ENCODE assay signal across 17 cellular contexts in the genomic region with DNA sequence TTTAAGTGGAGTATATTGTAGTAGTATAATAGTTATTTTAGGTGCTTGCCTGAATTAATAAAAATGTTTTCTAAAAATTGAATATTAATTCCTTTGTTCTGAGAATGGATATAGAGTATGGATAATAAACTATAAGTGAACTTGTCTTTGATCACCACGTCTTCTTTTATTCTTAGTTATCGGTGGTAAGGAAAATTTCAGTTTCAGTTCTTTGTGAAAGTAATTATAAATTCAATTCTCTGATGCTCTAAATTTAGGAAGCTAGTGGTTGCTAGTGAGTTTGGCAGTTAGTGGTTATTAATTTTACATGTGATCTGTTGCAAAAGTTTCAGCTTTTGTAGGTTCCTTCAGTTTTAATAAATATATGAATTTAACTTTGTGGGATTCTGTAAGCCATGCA. TPM values are rescaled to one million over a fixed set of nuclear protein-coding genes. Genes with fewer than 3 reads are reported as not detected.
A peak's percentile ranks its signal among the peaks of the same experiment; 100 is the strongest.
DNase-seq lines count a peak whose midpoint lies in the region; ATAC-seq and TF ChIP-seq lines count a peak whose summit lies in the region.
"Had no signal": no experiment of that assay in that cellular context is flagged by ENCODE, and none has a peak within 500 bp of the region (broad histone marks: within the 10 kb centered on the region; RNA-seq: fewer than 3 reads in every experiment).

No MANE protein-coding gene starts in this region.

- H3K4me3 ChIP-seq in left lung: no peak overlapping the region
- no peak overlapping the region for H3K4me3 ChIP-seq in GM23248
- H3K4me3 ChIP-seq: adrenal gland, mucosa of descending colon, psoas muscle had no signal

- H3K9me2 ChIP-seq in GM23248 (ENCODE audit: insufficient read depth): no peaks in the 10 kb centered on the region

- TF ChIP-seq CTCF in left lung (IDR thresholded peaks at IDR 0.05): no peak

- no peak overlapping the region for H2AFZ ChIP-seq in GM23248

- H3K27ac Mint-ChIP-seq in effector memory CD8-positive, alpha-beta T cell: peak overlapping the region in 1 of 2 donors; percentile 66
- H3K27ac Mint-ChIP-seq: dendritic cell treated with granulocyte-macrophage colony-stimulating factor and Interleukin-4, amounts not matched to agents 40 ng/mL and 50 ng/mL, for 4 days; T-helper 1 cell treated with Interleukin-12 subunit alpha and Interleukin-12 subunit beta and Interleukin-4 antibody, amounts not matched to agents 30 μg/mL and 1 μg/mL, for 36 hours had no signal

- H3K27me3 ChIP-seq in left lung (no peaks in the 10 kb centered on the region), GM23248 (replicated peaks; ENCODE audit: insufficient read depth) (no peaks in the 10 kb centered on the region)
- H3K27me3 ChIP-seq: adrenal gland had no signal

- no peaks in the 10 kb centered on the region for H3K27me3 Mint-ChIP-seq in effector memory CD8-positive, alpha-beta T cell
- H3K27me3 Mint-ChIP-seq: dendritic cell treated with granulocyte-macrophage colony-stimulating factor and Interleukin-4, amounts not matched to agents 40 ng/mL and 50 ng/mL, for 4 days; IgD-negative memory B cell had no signal

- H3K4me1 Mint-ChIP-seq in effector memory CD8-positive, alpha-beta T cell (ENCODE audit: low read depth in 2 of 2): peaks cover 1 to 7% of the 10 kb centered on the region in 2 donors

- H3K9me3 Mint-ChIP-seq in effector memory CD8-positive, alpha-beta T cell: no peaks in the 10 kb centered on the region
- H3K9me3 Mint-ChIP-seq: dendritic cell treated with granulocyte-macrophage colony-stimulating factor and Interleukin-4, amounts not matched to agents 40 ng/mL and 50 ng/mL, for 4 days; IgD-negative memory B cell; T-helper 1 cell treated with Interleukin-12 subunit alpha and Interleukin-12 subunit beta and Interleukin-4 antibody, amounts not matched to agents 30 μg/mL and 1 μg/mL, for 36 hours had no signal

- peaks cover 22% of the 10 kb centered on the region for H3K36me3 Mint-ChIP-seq in effector memory CD8-positive, alpha-beta T cell (ENCODE audit: insufficient read depth)

- intact Hi-C loops in left lung (cut with DNase I): no loop called here

- no peak overlapping the region for H3K4me3 Mint-ChIP-seq in effector memory CD8-positive, alpha-beta T cell
- H3K4me3 Mint-ChIP-seq: dendritic cell treated with granulocyte-macrophage colony-stimulating factor and Interleukin-4, amounts not matched to agents 40 ng/mL and 50 ng/mL, for 4 days; T-helper 1 cell treated with Interleukin-12 subunit alpha and Interleukin-12 subunit beta and Interleukin-4 antibody, amounts not matched to agents 30 μg/mL and 1 μg/mL, for 36 hours had no signal

- peak; percentile 59 for ATAC-seq in GM19043 (IDR thresholded peaks at IDR 0.05; ENCODE audit: low read depth, unreplicated experiment)
- peak; percentile 56 for ATAC-seq in HG02943 (IDR thresholded peaks at IDR 0.05; ENCODE audit: low read depth, unreplicated experiment)
- ATAC-seq in left lung: no peak
- ATAC-seq in effector memory CD8-positive, alpha-beta T cell (replicated peaks): no peak
- ATAC-seq: mucosa of descending colon, Panc1, psoas muscle had no signal

- WGBS in GM23248 (ENCODE audit: low coverage in 1 of 2, low lambda C conversion rate in 2 of 2, missing lambda C conversion rate in 2 of 2), 2 experiments: 91 to 97% methylated on average over 2 of the region's 2 CpGs

- H3K9me3 ChIP-seq in left lung (no peaks in the 10 kb centered on the region), GM23248 (ENCODE audit: low read depth) (no peaks in the 10 kb centered on the region)
- H3K9me3 ChIP-seq: adrenal gland, mucosa of descending colon, psoas muscle had no signal

- DNase-seq in CD1c-positive myeloid dendritic cell (ENCODE audit: extremely low spot score): peak; percentile 14
- DNase-seq in NOMO-1 treated with dmso at 0.1 percent for 144 hours (lab: John Stamatoyannopoulos, UW; ENCODE audit: unreplicated experiment): peak; percentile 44
- no peak for DNase-seq in left lung
- no peak for DNase-seq in GM23248
- DNase-seq in iPS-NIHi7 (ENCODE audit: extremely low spot score): no peak
- DNase-seq in effector memory CD8-positive, alpha-beta T cell: no peak
- DNase-seq: adrenal gland, C1 segment of cervical spinal cord, mucosa of descending colon, NCI-H2107, psoas muscle had no signal

- no peaks in the 10 kb centered on the region for H3K4me1 ChIP-seq in left lung
- no peaks in the 10 kb centered on the region for H3K4me1 ChIP-seq in GM23248 (ENCODE audit: insufficient read depth)
- H3K4me1 ChIP-seq: adrenal gland, psoas muscle had no signal

- in situ Hi-C loops in GM23248 (cut with MboI): no loop called here

- H3K27ac ChIP-seq in left lung: no peak overlapping the region
- H3K27ac ChIP-seq in GM23248: no peak overlapping the region
- H3K27ac ChIP-seq: adrenal gland, psoas muscle had no signal

- no peak overlapping the region for H3K4me2 ChIP-seq in GM23248 (ENCODE audit: unreplicated experiment)

- no peak overlapping the region for H3K9ac ChIP-seq in GM23248

- H4K20me1 ChIP-seq in GM23248 (ENCODE audit: insufficient read depth): no peaks in the 10 kb centered on the region

- H3F3A ChIP-seq in GM23248 (ENCODE audit: insufficient read depth): no peaks in the 10 kb centered on the region

- no peaks in the 10 kb centered on the region for H3K79me2 ChIP-seq in GM23248 (ENCODE audit: insufficient read depth)

- H3K36me3 ChIP-seq in left lung (peaks cover 0 to 39% of the 10 kb centered on the region in 2 donors), GM23248 (ENCODE audit: low read depth) (peaks cover 19% of the 10 kb centered on the region)
- H3K36me3 ChIP-seq: adrenal gland had no signal

RNA-seq across cellular contexts. Expression of gene MRPL1, which starts 30.8 kb away (rescaled TPM):
- total RNA-seq in left lung: 10 to 100 TPM; 19.2 to 30.5 TPM
- 18.0 and 21.7 TPM in 2 replicates for total RNA-seq in GM23248 (2014; rRNA removed; shearing (Covaris generic))
- 21.5 and 23.2 TPM in 2 replicates for polyA plus RNA-seq in GM23248 (2016; fragmentation: Nextera tagmentation; extraction: Ambion mirVana)

Comparison
In these comparisons a context has a peak if more than half of its experiments do, and no peak if none do; other contexts are left out.
1. DNase-seq: peak in CD1c-positive myeloid dendritic cell (single experiment) and NOMO-1 treated with dmso at 0.1 percent for 144 hours (single experiment); none in left lung (0 of 2), GM23248 (single experiment), iPS-NIHi7 (single experiment) and effector memory CD8-positive, alpha-beta T cell (0 of 3).
2. ATAC-seq: peak in GM19043 (single experiment) and HG02943 (single experiment); none in left lung (single experiment) and effector memory CD8-positive, alpha-beta T cell (single experiment).